Comparison of ENCODE assay signal across 24 cellular contexts in genomic region chr12:23556661-23557060, GRCh38.
"Had no signal": no experiment of that assay in that cellular context is flagged by ENCODE, and none has a peak within 500 bp of the region (broad histone marks: within the 10 kb centered on the region; RNA-seq: fewer than 3 reads in every experiment).

No MANE protein-coding gene starts in this region.

- H3K27me3 ChIP-seq: adrenal gland, ascending aorta, brain microvascular endothelial cell, dorsolateral prefrontal cortex, gastrocnemius medialis, hepatocyte, right atrium auricular region, tibial nerve had no signal

- H3K27ac ChIP-seq: adrenal gland, ascending aorta, brain microvascular endothelial cell, coronary artery, gastrocnemius medialis, hepatocyte, parathyroid adenoma, psoas muscle, right atrium auricular region, tibial nerve had no signal

- H3K79me2 ChIP-seq: hepatocyte, parathyroid adenoma had no signal

- H3K9me3 ChIP-seq: adrenal gland, ascending aorta, gastrocnemius medialis, psoas muscle, right atrium auricular region, tibial nerve had no signal

- H3K4me2 ChIP-seq: hepatocyte had no signal

- H3K4me3 ChIP-seq: adrenal gland, ascending aorta, coronary artery, gastrocnemius medialis, hepatocyte, psoas muscle, right atrium auricular region, tibial nerve had no signal

- DNase-seq: activated CD4-positive, alpha-beta T cell treated with anti-CD3 and anti-CD28 coated beads for 4 hours; activated CD4-positive, alpha-beta T cell treated with anti-CD3 and anti-CD28 coated beads, Interleukin-2, amount 50 U/mL, for 4 hours; activated CD4-positive, CD25-positive, alpha-beta regulatory T cell; activated effector memory CD4-positive, alpha-beta T cell treated with Interleukin-2 at 50 U/mL for 16 hours; activated naive CD4-positive, alpha-beta T cell treated with Interleukin-2 at 50 U/mL for 16 hours; activated naive CD8-positive, alpha-beta T cell treated with anti-CD3 and anti-CD28 coated beads for 36 hours; adrenal gland; brain microvascular endothelial cell; dorsolateral prefrontal cortex; effector memory CD4-positive, alpha-beta T cell; erythroblast; gastrocnemius medialis; left cardiac atrium; naive thymus-derived CD4-positive, alpha-beta T cell; nucleus accumbens; psoas muscle; stimulated activated CD4-positive, alpha-beta T cell treated with anti-CD3 and anti-CD28 coated beads, Interleukin-2, amount 100 ng/mL, for 48 hours; stimulated activated naive CD4-positive, alpha-beta T cell treated with Interleukin-2 at 50 U/mL for 16 hours had no signal

- H3K9ac ChIP-seq: parathyroid adenoma had no signal

- H2AFZ ChIP-seq: hepatocyte, parathyroid adenoma had no signal

- ATAC-seq: gastrocnemius medialis; left cardiac atrium; naive thymus-derived CD4-positive, alpha-beta T cell; psoas muscle had no signal

- H3K36me3 ChIP-seq: adrenal gland, ascending aorta, brain microvascular endothelial cell, gastrocnemius medialis, right atrium auricular region had no signal
